35 cellular contexts compared by ENCODE assay signal in genomic region chr20:61926796-61927192, GRCh38.
"Had no signal": no experiment of that assay in that cellular context is flagged by ENCODE, and none has a peak within 500 bp of the region (broad histone marks: within the 10 kb centered on the region; RNA-seq: fewer than 3 reads in every experiment).

No MANE protein-coding gene starts in this region.

- H3K36me3 ChIP-seq: brain microvascular endothelial cell, Peyer's patch, WERI-Rb-1 had no signal

- H3K9me3 Mint-ChIP-seq: activated CD8-positive, alpha-beta T cell treated with anti-CD3 and anti-CD28 coated beads for 36 hours; activated naive CD8-positive, alpha-beta T cell treated with anti-CD3 and anti-CD28 coated beads for 36 hours; activated T-cell treated with anti-CD3 and anti-CD28 coated beads, Interleukin-2, amount 50 U/mL, for 72 hours; activated T-helper 17 cell treated with anti-CD3 and anti-CD28 coated beads, Interleukin-2, amount 50 U/mL, for 72 hours had no signal

- H3K36me3 Mint-ChIP-seq: activated naive CD8-positive, alpha-beta T cell treated with anti-CD3 and anti-CD28 coated beads for 36 hours had no signal

- H3K4me3 ChIP-seq: Peyer's patch had no signal

- H3K4me1 ChIP-seq: Peyer's patch had no signal

- H3K9me3 ChIP-seq: Peyer's patch had no signal

- H3K4me3 Mint-ChIP-seq: activated CD8-positive, alpha-beta T cell treated with anti-CD3 and anti-CD28 coated beads for 36 hours; activated naive CD8-positive, alpha-beta T cell treated with anti-CD3 and anti-CD28 coated beads for 36 hours; activated T-cell treated with anti-CD3 and anti-CD28 coated beads, Interleukin-2, amount 50 U/mL, for 72 hours; activated T-helper 17 cell treated with anti-CD3 and anti-CD28 coated beads, Interleukin-2, amount 50 U/mL, for 72 hours had no signal

- H3K27me3 Mint-ChIP-seq: activated CD8-positive, alpha-beta T cell treated with anti-CD3 and anti-CD28 coated beads for 36 hours; activated naive CD8-positive, alpha-beta T cell treated with anti-CD3 and anti-CD28 coated beads for 36 hours; activated T-helper 17 cell treated with anti-CD3 and anti-CD28 coated beads, Interleukin-2, amount 50 U/mL, for 72 hours had no signal

- DNase-seq: activated CD4-positive, alpha-beta T cell treated with anti-CD3 and anti-CD28 coated beads for 1 hour; activated CD4-positive, alpha-beta T cell treated with anti-CD3 and anti-CD28 coated beads for 48 hours; activated CD4-positive, alpha-beta T cell treated with anti-CD3 and anti-CD28 coated beads, Interleukin-2, amount 50 U/mL, for 4 hours; activated CD4-positive, CD25-positive, alpha-beta regulatory T cell; activated CD8-positive, alpha-beta T cell treated with anti-CD3 and anti-CD28 coated beads for 36 hours; activated effector memory CD4-positive, alpha-beta T cell treated with anti-CD3 and anti-CD28 coated beads, Interleukin-2, amount 50 U/mL, for 16 hours; activated naive CD4-positive, alpha-beta T cell; activated naive CD4-positive, alpha-beta T cell treated with anti-CD3 and anti-CD28 coated beads, Interleukin-2, amount 50 U/mL, for 16 hours; activated naive CD8-positive, alpha-beta T cell treated with anti-CD3 and anti-CD28 coated beads for 36 hours; activated T-cell treated with anti-CD3 and anti-CD28 coated beads, Interleukin-2, amount 50 U/mL, for 1 hour; activated T-cell treated with anti-CD3 and anti-CD28 coated beads, Interleukin-2, amount 50 U/mL, for 72 hours; amniotic stem cell; aorta; brain microvascular endothelial cell; central memory CD4-positive, alpha-beta T cell; NCI-H1092 treated with DMSO at 0.1 percent for 48 hours; NCI-H1417; NCI-H146; NCI-H187; NCI-H2029 treated with DMSO at 0.1 percent for 48 hours; NCI-H2107; NCI-H2171; NCI-H510A; NCI-H748 treated with DMSO at 0.1 percent for 48 hours; NK-92 treated with Interleukin-12 subunit alpha and Interleukin-12 subunit beta, amount 100 ng/mL, for 24 hours; PC-3; Peyer's patch; RPMI8226; SIG-M5; T-helper 2 cell; T-helper 9 cell; WERI-Rb-1 had no signal

- H3K27me3 ChIP-seq: brain microvascular endothelial cell, Peyer's patch had no signal

- H3K27ac Mint-ChIP-seq: activated CD8-positive, alpha-beta T cell treated with anti-CD3 and anti-CD28 coated beads for 36 hours; activated naive CD8-positive, alpha-beta T cell treated with anti-CD3 and anti-CD28 coated beads for 36 hours; activated T-cell treated with anti-CD3 and anti-CD28 coated beads, Interleukin-2, amount 50 U/mL, for 72 hours; activated T-helper 17 cell treated with anti-CD3 and anti-CD28 coated beads, Interleukin-2, amount 50 U/mL, for 72 hours had no signal

- ATAC-seq: activated CD8-positive, alpha-beta T cell treated with anti-CD3 and anti-CD28 coated beads for 36 hours; activated T-cell treated with anti-CD3 and anti-CD28 coated beads, Interleukin-2, amount 50 U/mL, for 72 hours; activated T-helper 17 cell treated with anti-CD3 and anti-CD28 coated beads, Interleukin-2, amount 50 U/mL, for 72 hours; PC-3; Right ventricle myocardium inferior; SK-N-SH treated with all-trans-retinoic acid at 6 μM for 48 hours had no signal

- H3K27ac ChIP-seq: Peyer's patch, WERI-Rb-1 had no signal

- H3K4me1 Mint-ChIP-seq: activated naive CD8-positive, alpha-beta T cell treated with anti-CD3 and anti-CD28 coated beads for 36 hours; activated T-helper 17 cell treated with anti-CD3 and anti-CD28 coated beads, Interleukin-2, amount 50 U/mL, for 72 hours had no signal
